ENCODE assay signal across 2 cellular contexts in the genomic region with DNA sequence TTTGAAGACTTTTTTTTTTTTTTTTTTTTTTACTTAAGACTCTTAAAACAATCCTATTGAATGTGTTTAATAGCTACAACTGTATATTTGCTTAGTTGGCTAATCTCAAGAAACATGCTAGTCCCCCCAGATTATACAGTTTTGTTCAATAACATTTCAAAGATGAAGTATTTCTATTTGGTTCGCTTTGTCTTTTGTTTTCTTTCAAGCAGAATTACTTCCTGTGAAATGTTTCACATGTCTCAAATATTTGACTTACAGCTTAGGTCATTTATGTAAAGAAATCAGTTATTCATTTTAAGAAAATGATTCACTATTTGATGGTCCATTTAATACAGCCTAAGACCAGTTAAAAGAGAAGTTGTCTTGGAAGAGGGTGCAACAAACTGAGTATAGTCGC.
TF ChIP-seq lines count a peak whose summit lies in the region.

No MANE protein-coding gene starts in this region.

TF ChIP-seq in SK-N-SH, 30 proteins besides CTCF, POLR2A, EP300 and RAD21:
- TF ChIP-seq RCOR1 (IDR thresholded peaks at IDR 0.05; ENCODE audit: low read length) (no peak), ZBTB33 (IDR thresholded peaks at IDR 0.05; ENCODE audit: borderline replicate concordance, low read depth) (no peak), TAF1 (IDR thresholded peaks at IDR 0.05; ENCODE audit: borderline replicate concordance, low read depth, low read length) (no peak), FOXM1 (IDR thresholded peaks at IDR 0.05; ENCODE audit: low read depth) (no peak), IRF3 (IDR thresholded peaks at IDR 0.05; ENCODE audit: low read depth, low read length) (no peak), PBX3 (IDR thresholded peaks at IDR 0.05) (no peak), NFIC (IDR thresholded peaks at IDR 0.05; ENCODE audit: borderline replicate concordance) (no peak), USF1 (IDR thresholded peaks at IDR 0.05; ENCODE audit: borderline replicate concordance, low read depth) (no peak)
- TF ChIP-seq, protein P1, sequence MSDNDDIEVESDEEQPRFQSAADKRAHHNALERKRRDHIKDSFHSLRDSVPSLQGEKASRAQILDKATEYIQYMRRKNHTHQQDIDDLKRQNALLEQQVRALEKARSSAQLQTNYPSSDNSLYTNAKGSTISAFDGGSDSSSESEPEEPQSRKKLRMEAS (IDR thresholded peaks at IDR 0.05; ENCODE audit: low read depth) = no peak
- TF ChIP-seq, protein P2, sequence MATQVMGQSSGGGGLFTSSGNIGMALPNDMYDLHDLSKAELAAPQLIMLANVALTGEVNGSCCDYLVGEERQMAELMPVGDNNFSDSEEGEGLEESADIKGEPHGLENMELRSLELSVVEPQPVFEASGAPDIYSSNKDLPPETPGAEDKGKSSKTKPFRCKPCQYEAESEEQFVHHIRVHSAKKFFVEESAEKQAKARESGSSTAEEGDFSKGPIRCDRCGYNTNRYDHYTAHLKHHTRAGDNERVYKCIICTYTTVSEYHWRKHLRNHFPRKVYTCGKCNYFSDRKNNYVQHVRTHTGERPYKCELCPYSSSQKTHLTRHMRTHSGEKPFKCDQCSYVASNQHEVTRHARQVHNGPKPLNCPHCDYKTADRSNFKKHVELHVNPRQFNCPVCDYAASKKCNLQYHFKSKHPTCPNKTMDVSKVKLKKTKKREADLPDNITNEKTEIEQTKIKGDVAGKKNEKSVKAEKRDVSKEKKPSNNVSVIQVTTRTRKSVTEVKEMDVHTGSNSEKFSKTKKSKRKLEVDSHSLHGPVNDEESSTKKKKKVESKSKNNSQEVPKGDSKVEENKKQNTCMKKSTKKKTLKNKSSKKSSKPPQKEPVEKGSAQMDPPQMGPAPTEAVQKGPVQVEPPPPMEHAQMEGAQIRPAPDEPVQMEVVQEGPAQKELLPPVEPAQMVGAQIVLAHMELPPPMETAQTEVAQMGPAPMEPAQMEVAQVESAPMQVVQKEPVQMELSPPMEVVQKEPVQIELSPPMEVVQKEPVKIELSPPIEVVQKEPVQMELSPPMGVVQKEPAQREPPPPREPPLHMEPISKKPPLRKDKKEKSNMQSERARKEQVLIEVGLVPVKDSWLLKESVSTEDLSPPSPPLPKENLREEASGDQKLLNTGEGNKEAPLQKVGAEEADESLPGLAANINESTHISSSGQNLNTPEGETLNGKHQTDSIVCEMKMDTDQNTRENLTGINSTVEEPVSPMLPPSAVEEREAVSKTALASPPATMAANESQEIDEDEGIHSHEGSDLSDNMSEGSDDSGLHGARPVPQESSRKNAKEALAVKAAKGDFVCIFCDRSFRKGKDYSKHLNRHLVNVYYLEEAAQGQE (IDR thresholded peaks at IDR 0.05; ENCODE audit: low read depth, low read length) = no peak

TF ChIP-seq in SK-N-SH treated with all-trans-retinoic acid at 6 μM for 48 hours, 23 proteins besides CTCF, POLR2A, EP300 and RAD21:
- TF ChIP-seq RARB (CRISPR knock-in tag; IDR thresholded peaks at IDR 0.05) (no peak), OSR1 (CRISPR knock-in tag; IDR thresholded peaks at IDR 0.05) (no peak)
TF ChIP-seq in SK-N-SH treated with all-trans-retinoic acid at 6 μM for 48 hours: peak in this region for 0.
